29 cellular contexts compared by ENCODE assay signal in the genomic region with DNA sequence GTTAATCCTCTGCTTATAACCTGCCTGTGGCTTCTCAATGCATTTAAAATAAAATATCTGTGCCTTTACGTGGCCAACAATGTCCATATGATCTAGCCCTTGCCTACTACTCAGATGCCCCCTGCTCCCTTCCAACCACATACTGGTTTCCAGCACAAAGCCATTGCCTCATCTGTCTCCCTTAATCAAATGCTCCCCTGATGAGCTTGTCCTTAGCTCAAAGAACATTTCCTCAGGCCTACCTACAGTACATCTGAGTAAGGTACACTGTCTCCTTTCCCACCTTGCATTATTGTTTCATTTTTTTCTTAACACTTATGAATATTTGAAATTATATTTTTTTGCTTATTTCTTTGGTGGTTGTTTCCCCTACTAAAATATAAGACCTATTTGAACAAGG.
"Had no signal": no experiment of that assay in that cellular context is flagged by ENCODE, and none has a peak within 500 bp of the region (broad histone marks: within the 10 kb centered on the region; RNA-seq: fewer than 3 reads in every experiment).

No MANE protein-coding gene starts in this region.

- H3K27me3 Mint-ChIP-seq: memory B cell; stimulated activated memory B cell treated with anti-CD40 and anti-IgM and Interleukin-4, amounts not matched to agents 10 μg/mL and 1 μg/mL and 100 μg/mL, for 72 hours had no signal

- H3K36me3 Mint-ChIP-seq: memory B cell; natural killer cell; stimulated activated memory B cell treated with anti-CD40 and anti-IgM and Interleukin-4, amounts not matched to agents 10 μg/mL and 1 μg/mL and 100 μg/mL, for 72 hours had no signal

- FAIRE-seq: endothelial cell of umbilical vein, kidney, urothelium cell line had no signal

- H3K4me3 Mint-ChIP-seq: memory B cell; natural killer cell; neural crest cell; stimulated activated memory B cell treated with anti-CD40 and anti-IgM and Interleukin-4, amounts not matched to agents 10 μg/mL and 1 μg/mL and 100 μg/mL, for 72 hours had no signal

- H3K4me3 ChIP-seq: coronary artery, esophagus muscularis mucosa, gastroesophageal sphincter, heart left ventricle, hepatocyte, lung, psoas muscle, sigmoid colon, spleen, testis, tibial artery, upper lobe of left lung had no signal

- H3K36me3 ChIP-seq: esophagus muscularis mucosa, gastroesophageal sphincter, heart left ventricle, neutrophil, sigmoid colon, spleen, tibial artery, upper lobe of left lung had no signal

- DNase-seq: dermis blood vessel endothelial cell; effector memory CD4-positive, alpha-beta T cell; foreskin keratinocyte; heart left ventricle; kidney; natural killer cell; psoas muscle; right cardiac atrium; sigmoid colon; stimulated activated CD4-positive, alpha-beta T cell treated with anti-CD3 and anti-CD28 coated beads, Interleukin-4, amount 100 ng/mL, for 4 hours; stimulated activated naive CD8-positive, alpha-beta T cell treated with anti-CD3 and anti-CD28 coated beads, Interleukin-15, Interleukin-2, amounts not matched to agents 100 U/mL and 50 U/mL, for 24 hours; substantia nigra; testis; tibial artery; upper lobe of left lung had no signal

- H3K27ac ChIP-seq: coronary artery, esophagus muscularis mucosa, foreskin keratinocyte, gastroesophageal sphincter, heart left ventricle, neutrophil, parathyroid adenoma, psoas muscle, sigmoid colon, spleen, testis, tibial artery, upper lobe of left lung had no signal

- H3K27ac Mint-ChIP-seq: memory B cell; natural killer cell; stimulated activated memory B cell treated with anti-CD40 and anti-IgM and Interleukin-4, amounts not matched to agents 10 μg/mL and 1 μg/mL and 100 μg/mL, for 72 hours had no signal

- H3K9ac ChIP-seq: parathyroid adenoma had no signal

- H3K27me3 ChIP-seq: esophagus muscularis mucosa, foreskin keratinocyte, gastroesophageal sphincter, heart left ventricle, hepatocyte, neutrophil, sigmoid colon, spleen, testis, tibial artery, upper lobe of left lung had no signal

- H3K79me2 ChIP-seq: parathyroid adenoma had no signal

- H2AFZ ChIP-seq: hepatocyte had no signal

- H3K9me3 ChIP-seq: esophagus muscularis mucosa, gastroesophageal sphincter, heart left ventricle, neutrophil, psoas muscle, sigmoid colon, spleen, testis, tibial artery, upper lobe of left lung had no signal

- H3K4me1 ChIP-seq: parathyroid adenoma had no signal

- H3K4me1 Mint-ChIP-seq: memory B cell; stimulated activated memory B cell treated with anti-CD40 and anti-IgM and Interleukin-4, amounts not matched to agents 10 μg/mL and 1 μg/mL and 100 μg/mL, for 72 hours had no signal

- H3K9me3 Mint-ChIP-seq: memory B cell; natural killer cell; neural crest cell; stimulated activated memory B cell treated with anti-CD40 and anti-IgM and Interleukin-4, amounts not matched to agents 10 μg/mL and 1 μg/mL and 100 μg/mL, for 72 hours had no signal

- ATAC-seq: foreskin keratinocyte; gastroesophageal sphincter; heart left ventricle; left lobe of liver; natural killer cell; psoas muscle; right cardiac atrium; stimulated activated memory B cell treated with anti-CD40 and anti-IgM and Interleukin-4, amounts not matched to agents 10 μg/mL and 1 μg/mL and 100 μg/mL, for 72 hours; stimulated activated naive CD8-positive, alpha-beta T cell treated with anti-CD3 and anti-CD28 coated beads, Interleukin-15, Interleukin-2, amounts not matched to agents 100 U/mL and 50 U/mL, for 24 hours had no signal
